8 cellular contexts compared by ENCODE assay signal in the genomic region with DNA sequence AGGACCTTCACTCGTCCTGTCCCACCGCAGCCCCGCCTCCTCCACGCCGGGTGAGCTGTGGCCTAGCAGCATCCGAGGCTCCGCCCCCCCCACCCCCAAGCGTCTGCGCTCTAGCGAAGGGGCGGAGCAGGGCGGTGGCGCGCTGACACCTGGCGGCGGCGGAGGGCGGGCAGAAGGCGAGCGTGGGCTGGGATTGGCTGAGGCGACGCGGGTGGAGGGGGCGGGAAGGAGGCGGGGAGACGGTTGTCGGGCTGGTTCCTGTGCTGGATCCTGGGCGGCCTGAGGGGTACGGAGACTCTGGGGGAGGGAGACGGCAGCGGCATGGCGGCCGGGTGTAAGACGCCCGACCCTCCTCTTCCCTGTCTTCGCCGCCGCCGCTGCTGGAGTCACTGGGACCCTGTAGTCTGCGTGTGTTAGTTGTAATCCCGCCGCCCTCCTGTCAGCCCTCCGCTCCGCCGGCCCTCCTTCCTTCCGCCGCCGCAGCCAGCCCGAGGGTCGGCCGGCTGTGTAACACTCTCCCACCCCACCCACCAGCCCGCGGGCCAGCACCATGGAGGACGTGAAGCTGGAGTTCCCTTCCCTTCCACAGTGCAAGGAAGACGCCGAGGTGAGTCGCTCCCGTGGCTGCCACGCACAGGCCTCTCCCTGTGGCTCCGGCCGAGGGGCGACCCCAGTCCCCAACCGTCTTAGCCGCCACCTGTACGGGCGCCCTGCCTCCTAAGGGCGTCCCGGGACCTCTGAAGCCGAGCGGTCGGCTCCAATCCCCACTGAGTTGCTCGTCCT. TPM values are rescaled to one million over a fixed set of nuclear protein-coding genes. Genes with fewer than 3 reads are reported as not detected.
A peak's percentile ranks its signal among the peaks of the same experiment; 100 is the strongest.
DNase-seq lines count a peak whose midpoint lies in the region; ATAC-seq and TF ChIP-seq lines count a peak whose summit lies in the region.

A gene with protein sequence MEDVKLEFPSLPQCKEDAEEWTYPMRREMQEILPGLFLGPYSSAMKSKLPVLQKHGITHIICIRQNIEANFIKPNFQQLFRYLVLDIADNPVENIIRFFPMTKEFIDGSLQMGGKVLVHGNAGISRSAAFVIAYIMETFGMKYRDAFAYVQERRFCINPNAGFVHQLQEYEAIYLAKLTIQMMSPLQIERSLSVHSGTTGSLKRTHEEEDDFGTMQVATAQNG (plus strand): TSS at position 242 of the 783 bp plus-strand sequence. CDS start 309 bp downstream, at position 551.

- H3K27ac ChIP-seq in temporal lobe (ENCODE audit: low read depth, low read length): peak within 1 kb of the TSS; percentile 83

- peak within 1 kb of the TSS; percentile 95 to 96 for H3K27ac Mint-ChIP-seq in activated naive CD4-positive, alpha-beta T cell treated with anti-CD3 and anti-CD28 coated beads, Interleukin-2, amount 50 U/mL, for 72 hours

- peak; percentile 95 for ATAC-seq in HG02642 (IDR thresholded peaks at IDR 0.05; ENCODE audit: poor library complexity, unreplicated experiment)
- ATAC-seq in activated naive CD4-positive, alpha-beta T cell treated with anti-CD3 and anti-CD28 coated beads, Interleukin-2, amount 50 U/mL, for 72 hours: peak; percentile 95 to 96
- peak; percentile 100 for ATAC-seq in omental fat pad (ENCODE audit: low FRiP score)

- no peak for TF ChIP-seq CTCF in omental fat pad (IDR thresholded peaks at IDR 0.05)

- peak; percentile 99 for DNase-seq in NCI-H1105 (lab: John Stamatoyannopoulos, UW)
- peak; percentile 67 for DNase-seq in SKM-1 (lab: John Stamatoyannopoulos, UW; ENCODE audit: unreplicated experiment)
- peak; percentile 96 to 97 for DNase-seq in activated naive CD4-positive, alpha-beta T cell treated with anti-CD3 and anti-CD28 coated beads, Interleukin-2, amount 50 U/mL, for 72 hours (ENCODE audit: low spot score in 2 of 2)
- peak; percentile 99 for DNase-seq in glomerular visceral epithelial cell (ENCODE audit: extremely low spot score)
- DNase-seq in omental fat pad (ENCODE audit: low spot score): peak; percentile 91

- no peaks in the 10 kb centered on the region for H3K9me3 Mint-ChIP-seq in activated naive CD4-positive, alpha-beta T cell treated with anti-CD3 and anti-CD28 coated beads, Interleukin-2, amount 50 U/mL, for 72 hours

- peak; percentile 79 for TF ChIP-seq POLR2A in GM10847 (IDR thresholded peaks at IDR 0.05; ENCODE audit: extremely low read depth, insufficient read length)

- H3K36me3 Mint-ChIP-seq in activated naive CD4-positive, alpha-beta T cell treated with anti-CD3 and anti-CD28 coated beads, Interleukin-2, amount 50 U/mL, for 72 hours: peaks cover 26 to 39% of the 10 kb centered on the region in 2 donors

RNA-seq across cellular contexts. Expression of the gene that starts here (rescaled TPM):
- 10 to 100 TPM; 12.8 to 20.9 TPM for total RNA-seq in activated naive CD4-positive, alpha-beta T cell treated with anti-CD3 and anti-CD28 coated beads, Interleukin-2, amount 50 U/mL, for 72 hours
- 10 to 100 TPM; 12.5 to 18.6 (median 13.4) TPM for total RNA-seq in omental fat pad
- 18.7 TPM for total RNA-seq in temporal lobe

Comparison
In these comparisons a context has a peak if more than half of its experiments do, and no peak if none do; other contexts are left out.
1. Peak in every context shown above with its lines: DNase-seq, ATAC-seq and H3K27ac ChIP-seq.